Comparison of ENCODE assay signal across 17 cellular contexts in the genomic region with DNA sequence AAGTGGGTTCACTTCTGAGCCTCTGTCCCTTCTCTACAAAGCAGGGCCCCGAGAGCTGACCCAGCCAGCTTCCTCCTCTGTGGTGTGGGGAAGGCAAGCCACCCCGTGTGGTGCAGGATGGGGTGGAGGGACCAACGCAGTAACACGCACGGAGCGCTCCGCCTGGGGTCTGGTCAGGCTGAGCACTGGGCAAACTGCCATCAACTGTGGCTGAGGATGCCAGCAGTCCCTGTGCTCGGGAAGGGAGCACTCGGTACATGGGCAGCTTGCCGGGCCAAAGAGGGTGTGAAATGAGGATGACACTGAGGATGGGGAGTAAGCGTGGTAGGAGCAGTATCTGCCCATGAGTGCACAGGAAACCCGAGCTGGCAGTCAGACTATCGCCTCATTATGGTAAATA. TPM values are rescaled to one million over a fixed set of nuclear protein-coding genes. Genes with fewer than 3 reads are reported as not detected.
DNase-seq lines count a peak whose midpoint lies in the region; ATAC-seq, FAIRE-seq and TF ChIP-seq lines count a peak whose summit lies in the region.
"Had no signal": no experiment of that assay in that cellular context is flagged by ENCODE, and none has a peak within 500 bp of the region (broad histone marks: within the 10 kb centered on the region; RNA-seq: fewer than 3 reads in every experiment).

No MANE protein-coding gene starts in this region.

- no peaks in the 10 kb centered on the region for H3K27me3 ChIP-seq in heart right ventricle

- peak overlapping the region; percentile 71 for H3K27ac Mint-ChIP-seq in T-helper 17 cell
- H3K27ac Mint-ChIP-seq in activated CD4-positive, alpha-beta T cell treated with anti-CD3 and anti-CD28 coated beads for 36 hours, result no peak overlapping the region
- H3K27ac Mint-ChIP-seq: activated naive CD4-positive, alpha-beta T cell treated with anti-CD3 and anti-CD28 coated beads, Interleukin-2, amount 50 U/mL, for 24 hours; brain had no signal

- H3K4me1 Mint-ChIP-seq in T-helper 17 cell, result peaks cover 5% of the 10 kb centered on the region
- H3K4me1 Mint-ChIP-seq in activated CD4-positive, alpha-beta T cell treated with anti-CD3 and anti-CD28 coated beads for 36 hours, result no peaks in the 10 kb centered on the region
- H3K4me1 Mint-ChIP-seq: activated naive CD4-positive, alpha-beta T cell treated with anti-CD3 and anti-CD28 coated beads, Interleukin-2, amount 50 U/mL, for 24 hours; brain had no signal

- H3K27me3 Mint-ChIP-seq in T-helper 17 cell, result no peaks in the 10 kb centered on the region
- no peaks in the 10 kb centered on the region for H3K27me3 Mint-ChIP-seq in activated CD4-positive, alpha-beta T cell treated with anti-CD3 and anti-CD28 coated beads for 36 hours
- H3K27me3 Mint-ChIP-seq: activated naive CD4-positive, alpha-beta T cell treated with anti-CD3 and anti-CD28 coated beads, Interleukin-2, amount 50 U/mL, for 24 hours; brain had no signal

- H3K4me3 Mint-ChIP-seq in T-helper 17 cell, result no peak overlapping the region
- no peak overlapping the region for H3K4me3 Mint-ChIP-seq in activated CD4-positive, alpha-beta T cell treated with anti-CD3 and anti-CD28 coated beads for 36 hours
- H3K4me3 Mint-ChIP-seq: activated naive CD4-positive, alpha-beta T cell treated with anti-CD3 and anti-CD28 coated beads, Interleukin-2, amount 50 U/mL, for 24 hours; brain had no signal

- H3K36me3 Mint-ChIP-seq in T-helper 17 cell (ENCODE audit: low read depth), result peaks cover 14% of the 10 kb centered on the region
- peaks cover 46% of the 10 kb centered on the region for H3K36me3 Mint-ChIP-seq in activated CD4-positive, alpha-beta T cell treated with anti-CD3 and anti-CD28 coated beads for 36 hours (ENCODE audit: low read depth)

- H3K4me3 ChIP-seq in heart right ventricle, result no peak overlapping the region
- H3K4me3 ChIP-seq: GM23248, thoracic aorta had no signal

- H3K9me3 Mint-ChIP-seq in activated CD4-positive, alpha-beta T cell treated with anti-CD3 and anti-CD28 coated beads for 36 hours (ENCODE audit: low read depth), result no peaks in the 10 kb centered on the region
- H3K9me3 Mint-ChIP-seq: activated naive CD4-positive, alpha-beta T cell treated with anti-CD3 and anti-CD28 coated beads, Interleukin-2, amount 50 U/mL, for 24 hours; brain had no signal

- 43 to 61% methylated on average over 13 of the region's 13 CpGs for WGBS in heart right ventricle, 2 donors

- ATAC-seq in T-helper 17 cell (no peak), heart right ventricle (peak; percentile 12 to 82 (median 69)), GM21717 (IDR thresholded peaks at IDR 0.05; ENCODE audit: unreplicated experiment) (no peak)
- no peak for ATAC-seq in activated CD4-positive, alpha-beta T cell treated with anti-CD3 and anti-CD28 coated beads for 36 hours

- TF ChIP-seq CTCF in D721Med (IDR thresholded peaks at IDR 0.05; ENCODE audit: insufficient read depth, missing control alignments), result no peak
- TF ChIP-seq CTCF in heart right ventricle (IDR thresholded peaks at IDR 0.05), result no peak

- CTCF ChIA-PET in activated CD4-positive, alpha-beta T cell treated with anti-CD3 and anti-CD28 coated beads for 36 hours (lab: Charles Lee), result interaction anchor here (1.1 to 2.2 kb wide), 2 partner anchors 95 to 119 kb away, joined by 3 to 5 read pairs; no protein-coding TSS in a partner anchor

- intact Hi-C loops in heart right ventricle (cut with DNase I), result no loop called here
- intact Hi-C loops in activated CD4-positive, alpha-beta T cell treated with anti-CD3 and anti-CD28 coated beads for 36 hours (cut with DNase I, micrococcal nuclease), result no loop called here

- H3K27ac ChIP-seq in heart right ventricle, result no peak overlapping the region
- H3K27ac ChIP-seq: GM23248, thoracic aorta, VCaP had no signal

- H3K9me3 ChIP-seq in T-helper 17 cell (ENCODE audit: control insufficient read depth, low read length, poor library complexity, severe bottlenecking) (no peaks in the 10 kb centered on the region), heart right ventricle (no peaks in the 10 kb centered on the region)
- H3K9me3 ChIP-seq: thoracic aorta had no signal

- peaks cover 0 to 6% (median 0%) of the 10 kb centered on the region in 9 donors for H3K4me1 ChIP-seq in heart right ventricle

- FAIRE-seq in D721Med (lab: Jason Lieb, UNC), result no peak

- POLR2A ChIA-PET in activated CD4-positive, alpha-beta T cell treated with anti-CD3 and anti-CD28 coated beads for 36 hours (lab: Charles Lee), result interaction anchor here (0.6 kb wide), 1 partner anchor 51 kb away, joined by 4 read pairs; no protein-coding TSS in a partner anchor

- H3K36me3 ChIP-seq in heart right ventricle, result peaks cover 7 to 100% (median 76%) of the 10 kb centered on the region in 9 donors

- DNase-seq in D721Med (ENCODE audit: insufficient read length, low spot score) (peak; percentile 21), T-helper 17 cell (no peak), heart right ventricle (peak; percentile 64 to 67), pons (ENCODE audit: low spot score) (peak; percentile 72), H4 (ENCODE audit: low spot score) (no peak)
- DNase-seq in activated CD4-positive, alpha-beta T cell treated with anti-CD3 and anti-CD28 coated beads for 36 hours, result no peak
- no peak for DNase-seq in activated CD8-positive, alpha-beta memory T cell treated with anti-CD3 and anti-CD28 coated beads, Interleukin-2, amount 50 U/mL, for 4 hours
- DNase-seq: activated CD4-positive, alpha-beta T cell treated with anti-CD3 and anti-CD28 coated beads, Interleukin-2, amount 50 U/mL, for 4 hours; GM23248; NCI-H1436; NCI-H69; SHP77 treated with DMSO at 0.1 percent for 48 hours had no signal

RNA-seq across cellular contexts. Expression of a gene that starts 7.6 kb away (rescaled TPM):
- total RNA-seq in T-helper 17 cell (10 to 100 TPM; 85.0 to 91.7 TPM), heart right ventricle (10 to 100 TPM in 1 of 10 donors, 1 to 10 TPM in 9; 1.4 to 11.8 (median 2.4) TPM)
- polyA plus RNA-seq in heart right ventricle, result 1 to 10 TPM; 1.6 to 2.5 TPM
- total RNA-seq in activated CD4-positive, alpha-beta T cell treated with anti-CD3 and anti-CD28 coated beads for 36 hours, result 10 to 100 TPM; 54.9 to 56.6 TPM
- total RNA-seq in H4 (2014; rRNA removed; shearing (Covaris generic)), result 4.0 and 4.4 TPM in 2 replicates

RNA-seq across cellular contexts. Expression of a gene that starts 12.4 kb away (rescaled TPM):
- 10 to 100 TPM; 91.4 to 98.8 TPM for total RNA-seq in T-helper 17 cell
- 10 to 100 TPM; 12.3 to 28.2 (median 18.4) TPM for total RNA-seq in heart right ventricle
- 10 to 100 TPM; 23.2 to 34.5 TPM for polyA plus RNA-seq in heart right ventricle
- 10 to 100 TPM; 61.8 to 71.2 TPM for total RNA-seq in activated CD4-positive, alpha-beta T cell treated with anti-CD3 and anti-CD28 coated beads for 36 hours
- 39.6 and 49.4 TPM in 2 replicates for total RNA-seq in H4 (2014; rRNA removed; shearing (Covaris generic))

RNA-seq across cellular contexts. Expression of a gene that starts 17.6 kb away (rescaled TPM):
- 10 to 100 TPM; 56.0 to 56.1 TPM for total RNA-seq in T-helper 17 cell
- total RNA-seq in heart right ventricle, result 1 to 10 TPM; 2.5 to 5.7 (median 3.8) TPM
- polyA plus RNA-seq in heart right ventricle, result 1 to 10 TPM; 3.1 to 6.9 TPM
- total RNA-seq in activated CD4-positive, alpha-beta T cell treated with anti-CD3 and anti-CD28 coated beads for 36 hours, result 10 to 100 TPM; 63.9 to 70.8 TPM
- 10.3 and 14.4 TPM in 2 replicates for total RNA-seq in H4 (2014; rRNA removed; shearing (Covaris generic))

RNA-seq across cellular contexts. Expression of a gene that starts 23.1 kb away (rescaled TPM):
- total RNA-seq in T-helper 17 cell (10 to 100 TPM; 66.5 to 67.2 TPM), heart right ventricle (1 to 10 TPM in 3 of 10 donors, under 1 TPM in 6, not detected in 1; 0.25 to 1.9 (median 0.94) TPM)
- 1 to 10 TPM in 1 of 2 donors, under 1 TPM in 1; 0.52 to 1.2 TPM for polyA plus RNA-seq in heart right ventricle
- 10 to 100 TPM; 21.6 to 33.2 TPM for total RNA-seq in activated CD4-positive, alpha-beta T cell treated with anti-CD3 and anti-CD28 coated beads for 36 hours
- 0.16 and 0.72 TPM in 2 replicates for total RNA-seq in H4 (2014; rRNA removed; shearing (Covaris generic))

RNA-seq across cellular contexts. Expression of a gene that starts 32.6 kb away (rescaled TPM):
- total RNA-seq in T-helper 17 cell (10 to 100 TPM; 49.7 to 58.4 TPM), heart right ventricle (1 to 10 TPM in 1 of 10 donors, under 1 TPM in 2, not detected in 7; 0.25 to 1.2 (median 0.36) TPM)
- under 1 TPM; 0.06 to 0.51 TPM for polyA plus RNA-seq in heart right ventricle
- total RNA-seq in activated CD4-positive, alpha-beta T cell treated with anti-CD3 and anti-CD28 coated beads for 36 hours, result 10 to 100 TPM; 19.4 to 21.2 TPM
- 0.10 TPM in 1 of 2 replicates, not detected in the other for total RNA-seq in H4 (2014; rRNA removed; shearing (Covaris generic))
- total RNA-seq: thoracic aorta had no signal

Comparison
In these comparisons a context has a peak if more than half of its experiments do, and no peak if none do; other contexts are left out.
1. DNase-seq: peak in D721Med (single experiment), heart right ventricle (2 of 2) and pons (single experiment); none in T-helper 17 cell (0 of 3), activated CD4-positive, alpha-beta T cell treated with anti-CD3 and anti-CD28 coated beads for 36 hours (single experiment), activated CD8-positive, alpha-beta memory T cell treated with anti-CD3 and anti-CD28 coated beads, Interleukin-2, amount 50 U/mL, for 4 hours (single experiment) and H4 (single experiment).
2. ATAC-seq: peak in heart right ventricle (8 of 8); none in T-helper 17 cell (single experiment), GM21717 (single experiment) and activated CD4-positive, alpha-beta T cell treated with anti-CD3 and anti-CD28 coated beads for 36 hours (single experiment).
3. RNA of a gene that starts 7.6 kb away (total RNA-seq): 85.0 to 91.7 TPM in T-helper 17 cell and 54.9 to 56.6 TPM in activated CD4-positive, alpha-beta T cell treated with anti-CD3 and anti-CD28 coated beads for 36 hours; 4.0 to 4.4 TPM in H4 and 1.4 to 11.8 TPM in heart right ventricle; every median in the first group is over 4 times any median in the second.